1 cellular context compared by ENCODE assay signal in the genomic region with DNA sequence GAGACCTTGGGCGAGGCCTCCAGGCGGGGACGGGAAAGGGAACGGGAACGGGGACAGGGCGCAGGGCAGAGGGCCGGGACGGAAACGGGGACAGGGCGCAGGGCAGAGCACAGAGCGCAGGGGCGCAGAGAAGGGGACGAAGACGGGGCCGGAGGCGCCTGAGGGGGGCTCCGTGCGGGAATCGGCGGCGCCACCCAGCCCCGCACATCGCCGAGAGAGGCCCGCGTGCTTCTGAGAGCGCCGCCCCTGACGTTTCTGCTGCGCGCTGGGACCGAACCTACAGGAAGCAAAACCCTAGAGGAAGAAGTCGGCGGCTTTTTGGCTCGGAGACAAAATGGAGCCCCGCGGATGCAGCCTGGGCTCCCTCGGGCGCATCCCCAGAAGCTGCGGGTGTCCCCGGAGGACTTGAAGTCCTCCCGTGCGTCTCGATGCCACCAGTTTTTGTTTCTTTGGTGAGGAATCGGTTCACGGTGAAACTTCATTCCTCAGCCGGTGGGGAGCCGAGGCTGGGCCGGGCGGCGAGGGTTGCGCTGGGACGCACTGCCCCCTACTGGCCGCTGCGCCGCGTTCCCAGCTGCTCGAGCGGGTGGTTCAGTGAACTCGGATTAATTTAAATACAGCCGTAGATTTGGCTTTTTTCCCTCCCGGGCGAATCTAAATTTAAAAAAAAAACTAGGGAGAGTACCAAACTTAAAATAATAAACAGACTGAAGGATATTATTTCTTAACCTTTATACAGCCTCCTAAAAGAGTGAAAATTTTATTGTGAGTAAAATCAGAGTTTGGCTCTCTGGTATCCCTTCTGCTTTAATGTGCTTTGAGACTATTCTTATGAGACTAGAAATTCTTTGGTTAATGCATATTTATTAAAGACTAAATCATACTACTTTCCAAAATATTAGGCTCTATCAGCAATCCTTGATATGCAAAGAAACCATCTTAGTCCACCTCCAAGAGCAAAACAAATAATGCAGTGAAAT.
TF ChIP-seq lines count a peak whose summit lies in the region.

No MANE protein-coding gene starts in this region.

TF ChIP-seq in GM12878, 131 proteins besides CTCF, POLR2A, EP300 and RAD21 (continued from another document and continues in another):
- TF ChIP-seq KLF5 (IDR thresholded peaks at IDR 0.05; ENCODE audit: partially characterized antibody) (no peak), MTA2 (IDR thresholded peaks at IDR 0.05; ENCODE audit: low read depth) (no peak), RBBP5 (conservative IDR thresholded peaks at IDR 0.05) (no peak), CBX5 (IDR thresholded peaks at IDR 0.05; ENCODE audit: low read depth) (no peak; the same call in 1 of the 2 replicates), PML (IDR thresholded peaks at IDR 0.05; ENCODE audit: low read length) (no peak), POU2F2 (IDR thresholded peaks at IDR 0.05; ENCODE audit: borderline replicate concordance, low read depth, low read length) (no peak), NBN (IDR thresholded peaks at IDR 0.05) (no peak), RUNX3 (IDR thresholded peaks at IDR 0.05; ENCODE audit: low read length) (no peak), BHLHE40 (IDR thresholded peaks at IDR 0.05; ENCODE audit: borderline replicate concordance in 1 of 2, low read depth in 2 of 2, low read length in 1 of 2) (no peak), PKNOX1 (IDR thresholded peaks at IDR 0.05) (no peak), LARP7 (IDR thresholded peaks at IDR 0.05) (peak; percentile 67; the same call in 1 of the 2 replicates), FOS (IDR thresholded peaks at IDR 0.05; ENCODE audit: borderline replicate concordance, extremely low read depth, insufficient read length) (no peak), PRDM15 (CRISPR knock-in tag; IDR thresholded peaks at IDR 0.05) (no peak), SMC3 (IDR thresholded peaks at IDR 0.05; ENCODE audit: borderline replicate concordance, low read length) (peak; percentile 42; the same call in 1 of the 2 replicates), SP1 (IDR thresholded peaks at IDR 0.05; ENCODE audit: low read depth, low read length) (no peak), STAT1 (conservative IDR thresholded peaks at IDR 0.05) (no peak), TCF3 (IDR thresholded peaks at IDR 0.05; ENCODE audit: borderline replicate concordance, insufficient read depth, low read depth, low read length) (0 out of 2 replicates have a peak, but pooled peaks have one; percentile 27), SMARCA5 (IDR thresholded peaks at IDR 0.05) (peak; percentile 86), ZNF207 (IDR thresholded peaks at IDR 0.05; ENCODE audit: borderline replicate concordance) (no peak), SREBF1 (IDR thresholded peaks at IDR 0.05; ENCODE audit: low read length) (no peak), ASH2L (IDR thresholded peaks at IDR 0.05; ENCODE audit: borderline replicate concordance, low read depth) (no peak), HDAC2 (IDR thresholded peaks at IDR 0.05) (no peak), USF2 (IDR thresholded peaks at IDR 0.05; ENCODE audit: borderline replicate concordance, low read depth, low read length) (no peak), GABPA (IDR thresholded peaks at IDR 0.05; ENCODE audit: low read depth) (no peak), WRNIP1 (IDR thresholded peaks at IDR 0.05; ENCODE audit: borderline replicate concordance, low read depth, low read length) (no peak), ZNF622 (IDR thresholded peaks at IDR 0.05) (no peak), MXI1 (IDR thresholded peaks at IDR 0.05; ENCODE audit: low read depth, low read length) (no peak), ATF7 (IDR thresholded peaks at IDR 0.05; ENCODE audit: low read depth) (no peak), GATAD2B (conservative IDR thresholded peaks at IDR 0.05; ENCODE audit: low read depth) (0 out of 2 replicates have a peak, but pooled peaks have one; percentile 32), RB1 (IDR thresholded peaks at IDR 0.05; ENCODE audit: borderline replicate concordance) (0 out of 2 replicates have a peak, but pooled peaks have one; percentile 55), BMI1 (IDR thresholded peaks at IDR 0.05; ENCODE audit: borderline replicate concordance) (no peak), CHD2 (IDR thresholded peaks at IDR 0.05; ENCODE audit: borderline replicate concordance, low read depth, low read length) (no peak)
- TF ChIP-seq, protein P1, sequence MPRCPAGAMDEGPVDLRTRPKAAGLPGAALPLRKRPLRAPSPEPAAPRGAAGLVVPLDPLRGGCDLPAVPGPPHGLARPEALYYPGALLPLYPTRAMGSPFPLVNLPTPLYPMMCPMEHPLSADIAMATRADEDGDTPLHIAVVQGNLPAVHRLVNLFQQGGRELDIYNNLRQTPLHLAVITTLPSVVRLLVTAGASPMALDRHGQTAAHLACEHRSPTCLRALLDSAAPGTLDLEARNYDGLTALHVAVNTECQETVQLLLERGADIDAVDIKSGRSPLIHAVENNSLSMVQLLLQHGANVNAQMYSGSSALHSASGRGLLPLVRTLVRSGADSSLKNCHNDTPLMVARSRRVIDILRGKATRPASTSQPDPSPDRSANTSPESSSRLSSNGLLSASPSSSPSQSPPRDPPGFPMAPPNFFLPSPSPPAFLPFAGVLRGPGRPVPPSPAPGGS (IDR thresholded peaks at IDR 0.05; ENCODE audit: borderline replicate concordance, insufficient read depth, low read depth, low read length, poor library complexity, severe bottlenecking): no peak
- TF ChIP-seq, protein P2, sequence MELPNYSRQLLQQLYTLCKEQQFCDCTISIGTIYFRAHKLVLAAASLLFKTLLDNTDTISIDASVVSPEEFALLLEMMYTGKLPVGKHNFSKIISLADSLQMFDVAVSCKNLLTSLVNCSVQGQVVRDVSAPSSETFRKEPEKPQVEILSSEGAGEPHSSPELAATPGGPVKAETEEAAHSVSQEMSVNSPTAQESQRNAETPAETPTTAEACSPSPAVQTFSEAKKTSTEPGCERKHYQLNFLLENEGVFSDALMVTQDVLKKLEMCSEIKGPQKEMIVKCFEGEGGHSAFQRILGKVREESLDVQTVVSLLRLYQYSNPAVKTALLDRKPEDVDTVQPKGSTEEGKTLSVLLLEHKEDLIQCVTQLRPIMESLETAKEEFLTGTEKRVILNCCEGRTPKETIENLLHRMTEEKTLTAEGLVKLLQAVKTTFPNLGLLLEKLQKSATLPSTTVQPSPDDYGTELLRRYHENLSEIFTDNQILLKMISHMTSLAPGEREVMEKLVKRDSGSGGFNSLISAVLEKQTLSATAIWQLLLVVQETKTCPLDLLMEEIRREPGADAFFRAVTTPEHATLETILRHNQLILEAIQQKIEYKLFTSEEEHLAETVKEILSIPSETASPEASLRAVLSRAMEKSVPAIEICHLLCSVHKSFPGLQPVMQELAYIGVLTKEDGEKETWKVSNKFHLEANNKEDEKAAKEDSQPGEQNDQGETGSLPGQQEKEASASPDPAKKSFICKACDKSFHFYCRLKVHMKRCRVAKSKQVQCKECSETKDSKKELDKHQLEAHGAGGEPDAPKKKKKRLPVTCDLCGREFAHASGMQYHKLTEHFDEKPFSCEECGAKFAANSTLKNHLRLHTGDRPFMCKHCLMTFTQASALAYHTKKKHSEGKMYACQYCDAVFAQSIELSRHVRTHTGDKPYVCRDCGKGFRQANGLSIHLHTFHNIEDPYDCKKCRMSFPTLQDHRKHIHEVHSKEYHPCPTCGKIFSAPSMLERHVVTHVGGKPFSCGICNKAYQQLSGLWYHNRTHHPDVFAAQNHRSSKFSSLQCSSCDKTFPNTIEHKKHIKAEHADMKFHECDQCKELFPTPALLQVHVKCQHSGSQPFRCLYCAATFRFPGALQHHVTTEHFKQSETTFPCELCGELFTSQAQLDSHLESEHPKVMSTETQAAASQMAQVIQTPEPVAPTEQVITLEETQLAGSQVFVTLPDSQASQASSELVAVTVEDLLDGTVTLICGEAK (IDR thresholded peaks at IDR 0.05; ENCODE audit: borderline replicate concordance): no peak
- TF ChIP-seq, protein P3, sequence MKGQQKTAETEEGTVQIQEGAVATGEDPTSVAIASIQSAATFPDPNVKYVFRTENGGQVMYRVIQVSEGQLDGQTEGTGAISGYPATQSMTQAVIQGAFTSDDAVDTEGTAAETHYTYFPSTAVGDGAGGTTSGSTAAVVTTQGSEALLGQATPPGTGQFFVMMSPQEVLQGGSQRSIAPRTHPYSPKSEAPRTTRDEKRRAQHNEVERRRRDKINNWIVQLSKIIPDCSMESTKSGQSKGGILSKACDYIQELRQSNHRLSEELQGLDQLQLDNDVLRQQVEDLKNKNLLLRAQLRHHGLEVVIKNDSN (IDR thresholded peaks at IDR 0.05; ENCODE audit: borderline replicate concordance, extremely low read length, insufficient read depth, low read depth, low read length): no peak
- TF ChIP-seq, protein P4, sequence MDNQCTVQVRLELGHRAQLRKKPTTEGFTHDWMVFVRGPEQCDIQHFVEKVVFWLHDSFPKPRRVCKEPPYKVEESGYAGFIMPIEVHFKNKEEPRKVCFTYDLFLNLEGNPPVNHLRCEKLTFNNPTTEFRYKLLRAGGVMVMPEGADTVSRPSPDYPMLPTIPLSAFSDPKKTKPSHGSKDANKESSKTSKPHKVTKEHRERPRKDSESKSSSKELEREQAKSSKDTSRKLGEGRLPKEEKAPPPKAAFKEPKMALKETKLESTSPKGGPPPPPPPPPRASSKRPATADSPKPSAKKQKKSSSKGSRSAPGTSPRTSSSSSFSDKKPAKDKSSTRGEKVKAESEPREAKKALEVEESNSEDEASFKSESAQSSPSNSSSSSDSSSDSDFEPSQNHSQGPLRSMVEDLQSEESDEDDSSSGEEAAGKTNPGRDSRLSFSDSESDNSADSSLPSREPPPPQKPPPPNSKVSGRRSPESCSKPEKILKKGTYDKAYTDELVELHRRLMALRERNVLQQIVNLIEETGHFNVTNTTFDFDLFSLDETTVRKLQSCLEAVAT (IDR thresholded peaks at IDR 0.05): no peak
- TF ChIP-seq, protein P5, sequence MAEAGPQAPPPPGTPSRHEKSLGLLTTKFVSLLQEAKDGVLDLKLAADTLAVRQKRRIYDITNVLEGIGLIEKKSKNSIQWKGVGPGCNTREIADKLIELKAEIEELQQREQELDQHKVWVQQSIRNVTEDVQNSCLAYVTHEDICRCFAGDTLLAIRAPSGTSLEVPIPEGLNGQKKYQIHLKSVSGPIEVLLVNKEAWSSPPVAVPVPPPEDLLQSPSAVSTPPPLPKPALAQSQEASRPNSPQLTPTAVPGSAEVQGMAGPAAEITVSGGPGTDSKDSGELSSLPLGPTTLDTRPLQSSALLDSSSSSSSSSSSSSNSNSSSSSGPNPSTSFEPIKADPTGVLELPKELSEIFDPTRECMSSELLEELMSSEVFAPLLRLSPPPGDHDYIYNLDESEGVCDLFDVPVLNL (IDR thresholded peaks at IDR 0.05; ENCODE audit: low read depth, low read length): no peak
- TF ChIP-seq, protein P6, sequence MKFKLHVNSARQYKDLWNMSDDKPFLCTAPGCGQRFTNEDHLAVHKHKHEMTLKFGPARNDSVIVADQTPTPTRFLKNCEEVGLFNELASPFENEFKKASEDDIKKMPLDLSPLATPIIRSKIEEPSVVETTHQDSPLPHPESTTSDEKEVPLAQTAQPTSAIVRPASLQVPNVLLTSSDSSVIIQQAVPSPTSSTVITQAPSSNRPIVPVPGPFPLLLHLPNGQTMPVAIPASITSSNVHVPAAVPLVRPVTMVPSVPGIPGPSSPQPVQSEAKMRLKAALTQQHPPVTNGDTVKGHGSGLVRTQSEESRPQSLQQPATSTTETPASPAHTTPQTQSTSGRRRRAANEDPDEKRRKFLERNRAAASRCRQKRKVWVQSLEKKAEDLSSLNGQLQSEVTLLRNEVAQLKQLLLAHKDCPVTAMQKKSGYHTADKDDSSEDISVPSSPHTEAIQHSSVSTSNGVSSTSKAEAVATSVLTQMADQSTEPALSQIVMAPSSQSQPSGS (IDR thresholded peaks at IDR 0.05; ENCODE audit: low read length): no peak
